Comparison of ENCODE assay signal across 30 cellular contexts in genomic region chr3:179415377-179415776, GRCh38.
"Had no signal": no experiment of that assay in that cellular context is flagged by ENCODE, and none has a peak within 500 bp of the region (broad histone marks: within the 10 kb centered on the region; RNA-seq: fewer than 3 reads in every experiment).

No MANE protein-coding gene starts in this region.

- ATAC-seq: lower lobe of right lung; natural killer cell; right lobe of liver; stimulated activated naive B cell treated with anti-CD40 and anti-IgM and Interleukin-4, amounts not matched to agents 10 μg/mL and 1 μg/mL and 100 μg/mL, for 72 hours; stimulated activated naive CD8-positive, alpha-beta T cell treated with anti-CD3 and anti-CD28 coated beads, Interleukin-15, Interleukin-2, amounts not matched to agents 100 U/mL and 50 U/mL, for 24 hours had no signal

- DNase-seq: hypothalamus; immature natural killer cell; lower lobe of right lung; mammary epithelial cell; mesendoderm; naive B cell; natural killer cell; nephron progenitor cell; occipital lobe; ovary; posterior cingulate gyrus; retina; right lobe of liver; stimulated activated CD4-positive, alpha-beta T cell treated with anti-CD3 and anti-CD28 coated beads, Interleukin-12 subunit alpha, Interleukin-12 subunit beta, amount 100 ng/mL, for 4 hours; stimulated activated CD4-positive, alpha-beta T cell treated with anti-CD3 and anti-CD28 coated beads, Interleukin-15, amount 100 ng/mL, for 24 hours; stimulated activated CD4-positive, alpha-beta T cell treated with anti-CD3 and anti-CD28 coated beads, Interleukin-2, amount 100 ng/mL, for 24 hours; stimulated activated CD4-positive, alpha-beta T cell treated with anti-CD3 and anti-CD28 coated beads, Interleukin-4, amount 100 ng/mL, for 1 hour; stimulated activated naive B cell treated with anti-CD40 and anti-IgM and Interleukin-4, amounts not matched to agents 10 μg/mL and 1 μg/mL and 100 μg/mL, for 72 hours; stimulated activated naive CD8-positive, alpha-beta T cell treated with anti-CD3 and anti-CD28 coated beads, Interleukin-15, Interleukin-2, amounts not matched to agents 100 U/mL and 50 U/mL, for 24 hours; stomach; testis; thyroid gland; transverse colon; upper lobe of left lung had no signal

- H3K4me3 ChIP-seq: lower lobe of right lung, neural progenitor cell, ovary, prostate gland, right lobe of liver, skin epidermis, stomach, testis, thyroid gland, transverse colon, upper lobe of left lung, vagina had no signal

- H3K27ac ChIP-seq: lower lobe of right lung, neural progenitor cell, neutrophil, ovary, prostate gland, right lobe of liver, skin epidermis, stomach, testis, thyroid gland, transverse colon, upper lobe of left lung, vagina had no signal

- H3K4me1 ChIP-seq: lower lobe of right lung, prostate gland, right lobe of liver, stomach, testis, thyroid gland, transverse colon, upper lobe of left lung, vagina had no signal

- H3K9ac ChIP-seq: neural progenitor cell had no signal

- FAIRE-seq: islet of Langerhans had no signal

- H3K9me3 ChIP-seq: lower lobe of right lung, neutrophil, ovary, prostate gland, right lobe of liver, stomach, testis, thyroid gland, transverse colon, upper lobe of left lung, vagina had no signal

- H3K36me3 ChIP-seq: ovary, prostate gland, right lobe of liver, thyroid gland, transverse colon had no signal

- H3K27me3 ChIP-seq: neural progenitor cell, neutrophil, ovary, right lobe of liver, stomach, testis, thyroid gland, transverse colon, upper lobe of left lung, vagina had no signal
